Comparison of ENCODE assay signal across 2 cellular contexts in the genomic region with DNA sequence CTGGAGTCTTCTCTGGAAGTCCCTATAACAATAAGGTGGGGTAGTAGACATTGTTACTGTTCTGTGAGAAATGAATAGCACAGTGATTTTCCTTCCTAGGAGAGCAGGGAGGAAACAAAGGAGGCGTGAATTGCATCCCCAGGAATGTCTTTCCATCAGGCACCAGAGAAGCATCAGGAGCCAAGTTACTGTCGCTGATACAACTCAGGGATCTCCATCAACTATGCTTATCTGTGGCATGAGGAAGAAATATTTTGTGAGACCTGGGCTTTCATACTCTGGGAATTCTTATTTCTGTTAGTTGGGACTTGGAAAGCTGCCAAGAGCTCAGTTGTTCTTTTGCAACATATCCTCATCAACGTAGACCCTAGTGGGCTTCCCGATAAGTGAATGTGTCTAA.
TF ChIP-seq lines count a peak whose summit lies in the region.

No MANE protein-coding gene starts in this region.

TF ChIP-seq in GM23338, 12 proteins besides CTCF, POLR2A, EP300 and RAD21:
- TF ChIP-seq, protein P1, sequence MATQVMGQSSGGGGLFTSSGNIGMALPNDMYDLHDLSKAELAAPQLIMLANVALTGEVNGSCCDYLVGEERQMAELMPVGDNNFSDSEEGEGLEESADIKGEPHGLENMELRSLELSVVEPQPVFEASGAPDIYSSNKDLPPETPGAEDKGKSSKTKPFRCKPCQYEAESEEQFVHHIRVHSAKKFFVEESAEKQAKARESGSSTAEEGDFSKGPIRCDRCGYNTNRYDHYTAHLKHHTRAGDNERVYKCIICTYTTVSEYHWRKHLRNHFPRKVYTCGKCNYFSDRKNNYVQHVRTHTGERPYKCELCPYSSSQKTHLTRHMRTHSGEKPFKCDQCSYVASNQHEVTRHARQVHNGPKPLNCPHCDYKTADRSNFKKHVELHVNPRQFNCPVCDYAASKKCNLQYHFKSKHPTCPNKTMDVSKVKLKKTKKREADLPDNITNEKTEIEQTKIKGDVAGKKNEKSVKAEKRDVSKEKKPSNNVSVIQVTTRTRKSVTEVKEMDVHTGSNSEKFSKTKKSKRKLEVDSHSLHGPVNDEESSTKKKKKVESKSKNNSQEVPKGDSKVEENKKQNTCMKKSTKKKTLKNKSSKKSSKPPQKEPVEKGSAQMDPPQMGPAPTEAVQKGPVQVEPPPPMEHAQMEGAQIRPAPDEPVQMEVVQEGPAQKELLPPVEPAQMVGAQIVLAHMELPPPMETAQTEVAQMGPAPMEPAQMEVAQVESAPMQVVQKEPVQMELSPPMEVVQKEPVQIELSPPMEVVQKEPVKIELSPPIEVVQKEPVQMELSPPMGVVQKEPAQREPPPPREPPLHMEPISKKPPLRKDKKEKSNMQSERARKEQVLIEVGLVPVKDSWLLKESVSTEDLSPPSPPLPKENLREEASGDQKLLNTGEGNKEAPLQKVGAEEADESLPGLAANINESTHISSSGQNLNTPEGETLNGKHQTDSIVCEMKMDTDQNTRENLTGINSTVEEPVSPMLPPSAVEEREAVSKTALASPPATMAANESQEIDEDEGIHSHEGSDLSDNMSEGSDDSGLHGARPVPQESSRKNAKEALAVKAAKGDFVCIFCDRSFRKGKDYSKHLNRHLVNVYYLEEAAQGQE (IDR thresholded peaks at IDR 0.05; ENCODE audit: unreplicated experiment): no peak
- TF ChIP-seq, protein P2, sequence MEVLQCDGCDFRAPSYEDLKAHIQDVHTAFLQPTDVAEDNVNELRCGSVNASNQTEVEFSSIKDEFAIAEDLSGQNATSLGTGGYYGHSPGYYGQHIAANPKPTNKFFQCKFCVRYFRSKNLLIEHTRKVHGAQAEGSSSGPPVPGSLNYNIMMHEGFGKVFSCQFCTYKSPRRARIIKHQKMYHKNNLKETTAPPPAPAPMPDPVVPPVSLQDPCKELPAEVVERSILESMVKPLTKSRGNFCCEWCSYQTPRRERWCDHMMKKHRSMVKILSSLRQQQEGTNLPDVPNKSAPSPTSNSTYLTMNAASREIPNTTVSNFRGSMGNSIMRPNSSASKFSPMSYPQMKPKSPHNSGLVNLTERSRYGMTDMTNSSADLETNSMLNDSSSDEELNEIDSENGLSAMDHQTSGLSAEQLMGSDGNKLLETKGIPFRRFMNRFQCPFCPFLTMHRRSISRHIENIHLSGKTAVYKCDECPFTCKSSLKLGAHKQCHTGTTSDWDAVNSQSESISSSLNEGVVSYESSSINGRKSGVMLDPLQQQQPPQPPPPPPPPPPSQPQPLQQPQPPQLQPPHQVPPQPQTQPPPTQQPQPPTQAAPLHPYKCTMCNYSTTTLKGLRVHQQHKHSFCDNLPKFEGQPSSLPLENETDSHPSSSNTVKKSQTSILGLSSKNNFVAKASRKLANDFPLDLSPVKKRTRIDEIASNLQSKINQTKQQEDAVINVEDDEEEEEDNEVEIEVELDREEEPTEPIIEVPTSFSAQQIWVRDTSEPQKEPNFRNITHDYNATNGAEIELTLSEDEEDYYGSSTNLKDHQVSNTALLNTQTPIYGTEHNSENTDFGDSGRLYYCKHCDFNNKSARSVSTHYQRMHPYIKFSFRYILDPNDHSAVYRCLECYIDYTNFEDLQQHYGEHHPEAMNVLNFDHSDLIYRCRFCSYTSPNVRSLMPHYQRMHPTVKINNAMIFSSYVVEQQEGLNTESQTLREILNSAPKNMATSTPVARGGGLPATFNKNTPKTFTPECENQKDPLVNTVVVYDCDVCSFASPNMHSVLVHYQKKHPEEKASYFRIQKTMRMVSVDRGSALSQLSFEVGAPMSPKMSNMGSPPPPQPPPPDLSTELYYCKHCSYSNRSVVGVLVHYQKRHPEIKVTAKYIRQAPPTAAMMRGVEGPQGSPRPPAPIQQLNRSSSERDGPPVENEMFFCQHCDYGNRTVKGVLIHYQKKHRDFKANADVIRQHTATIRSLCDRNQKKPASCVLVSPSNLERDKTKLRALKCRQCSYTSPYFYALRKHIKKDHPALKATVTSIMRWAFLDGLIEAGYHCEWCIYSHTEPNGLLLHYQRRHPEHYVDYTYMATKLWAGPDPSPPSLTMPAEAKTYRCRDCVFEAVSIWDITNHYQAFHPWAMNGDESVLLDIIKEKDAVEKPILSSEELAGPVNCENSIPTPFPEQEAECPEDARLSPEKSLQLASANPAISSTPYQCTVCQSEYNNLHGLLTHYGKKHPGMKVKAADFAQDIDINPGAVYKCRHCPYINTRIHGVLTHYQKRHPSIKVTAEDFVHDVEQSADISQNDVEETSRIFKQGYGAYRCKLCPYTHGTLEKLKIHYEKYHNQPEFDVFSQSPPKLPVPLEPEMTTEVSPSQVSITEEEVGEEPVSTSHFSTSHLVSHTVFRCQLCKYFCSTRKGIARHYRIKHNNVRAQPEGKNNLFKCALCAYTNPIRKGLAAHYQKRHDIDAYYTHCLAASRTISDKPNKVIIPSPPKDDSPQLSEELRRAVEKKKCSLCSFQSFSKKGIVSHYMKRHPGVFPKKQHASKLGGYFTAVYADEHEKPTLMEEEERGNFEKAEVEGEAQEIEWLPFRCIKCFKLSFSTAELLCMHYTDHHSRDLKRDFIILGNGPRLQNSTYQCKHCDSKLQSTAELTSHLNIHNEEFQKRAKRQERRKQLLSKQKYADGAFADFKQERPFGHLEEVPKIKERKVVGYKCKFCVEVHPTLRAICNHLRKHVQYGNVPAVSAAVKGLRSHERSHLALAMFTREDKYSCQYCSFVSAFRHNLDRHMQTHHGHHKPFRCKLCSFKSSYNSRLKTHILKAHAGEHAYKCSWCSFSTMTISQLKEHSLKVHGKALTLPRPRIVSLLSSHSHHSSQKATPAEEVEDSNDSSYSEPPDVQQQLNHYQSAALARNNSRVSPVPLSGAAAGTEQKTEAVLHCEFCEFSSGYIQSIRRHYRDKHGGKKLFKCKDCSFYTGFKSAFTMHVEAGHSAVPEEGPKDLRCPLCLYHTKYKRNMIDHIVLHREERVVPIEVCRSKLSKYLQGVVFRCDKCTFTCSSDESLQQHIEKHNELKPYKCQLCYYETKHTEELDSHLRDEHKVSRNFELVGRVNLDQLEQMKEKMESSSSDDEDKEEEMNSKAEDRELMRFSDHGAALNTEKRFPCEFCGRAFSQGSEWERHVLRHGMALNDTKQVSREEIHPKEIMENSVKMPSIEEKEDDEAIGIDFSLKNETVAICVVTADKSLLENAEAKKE (CRISPR knock-in tag; IDR thresholded peaks at IDR 0.05): peak; percentile 82
TF ChIP-seq in GM23338: peak in this region for 1.

TF ChIP-seq in SK-N-SH treated with all-trans-retinoic acid at 6 μM for 48 hours, 23 proteins besides CTCF, POLR2A, EP300 and RAD21 (continued from another document):
- TF ChIP-seq, protein P3, sequence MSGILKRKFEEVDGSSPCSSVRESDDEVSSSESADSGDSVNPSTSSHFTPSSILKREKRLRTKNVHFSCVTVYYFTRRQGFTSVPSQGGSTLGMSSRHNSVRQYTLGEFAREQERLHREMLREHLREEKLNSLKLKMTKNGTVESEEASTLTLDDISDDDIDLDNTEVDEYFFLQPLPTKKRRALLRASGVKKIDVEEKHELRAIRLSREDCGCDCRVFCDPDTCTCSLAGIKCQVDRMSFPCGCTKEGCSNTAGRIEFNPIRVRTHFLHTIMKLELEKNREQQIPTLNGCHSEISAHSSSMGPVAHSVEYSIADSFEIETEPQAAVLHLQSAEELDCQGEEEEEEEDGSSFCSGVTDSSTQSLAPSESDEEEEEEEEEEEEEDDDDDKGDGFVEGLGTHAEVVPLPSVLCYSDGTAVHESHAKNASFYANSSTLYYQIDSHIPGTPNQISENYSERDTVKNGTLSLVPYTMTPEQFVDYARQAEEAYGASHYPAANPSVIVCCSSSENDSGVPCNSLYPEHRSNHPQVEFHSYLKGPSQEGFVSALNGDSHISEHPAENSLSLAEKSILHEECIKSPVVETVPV (CRISPR knock-in tag; IDR thresholded peaks at IDR 0.05): no peak
- TF ChIP-seq, protein P4, sequence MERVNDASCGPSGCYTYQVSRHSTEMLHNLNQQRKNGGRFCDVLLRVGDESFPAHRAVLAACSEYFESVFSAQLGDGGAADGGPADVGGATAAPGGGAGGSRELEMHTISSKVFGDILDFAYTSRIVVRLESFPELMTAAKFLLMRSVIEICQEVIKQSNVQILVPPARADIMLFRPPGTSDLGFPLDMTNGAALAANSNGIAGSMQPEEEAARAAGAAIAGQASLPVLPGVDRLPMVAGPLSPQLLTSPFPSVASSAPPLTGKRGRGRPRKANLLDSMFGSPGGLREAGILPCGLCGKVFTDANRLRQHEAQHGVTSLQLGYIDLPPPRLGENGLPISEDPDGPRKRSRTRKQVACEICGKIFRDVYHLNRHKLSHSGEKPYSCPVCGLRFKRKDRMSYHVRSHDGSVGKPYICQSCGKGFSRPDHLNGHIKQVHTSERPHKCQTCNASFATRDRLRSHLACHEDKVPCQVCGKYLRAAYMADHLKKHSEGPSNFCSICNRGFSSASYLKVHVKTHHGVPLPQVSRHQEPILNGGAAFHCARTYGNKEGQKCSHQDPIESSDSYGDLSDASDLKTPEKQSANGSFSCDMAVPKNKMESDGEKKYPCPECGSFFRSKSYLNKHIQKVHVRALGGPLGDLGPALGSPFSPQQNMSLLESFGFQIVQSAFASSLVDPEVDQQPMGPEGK (CRISPR knock-in tag; IDR thresholded peaks at IDR 0.05; ENCODE audit: borderline replicate concordance): no peak
- TF ChIP-seq, protein P5, sequence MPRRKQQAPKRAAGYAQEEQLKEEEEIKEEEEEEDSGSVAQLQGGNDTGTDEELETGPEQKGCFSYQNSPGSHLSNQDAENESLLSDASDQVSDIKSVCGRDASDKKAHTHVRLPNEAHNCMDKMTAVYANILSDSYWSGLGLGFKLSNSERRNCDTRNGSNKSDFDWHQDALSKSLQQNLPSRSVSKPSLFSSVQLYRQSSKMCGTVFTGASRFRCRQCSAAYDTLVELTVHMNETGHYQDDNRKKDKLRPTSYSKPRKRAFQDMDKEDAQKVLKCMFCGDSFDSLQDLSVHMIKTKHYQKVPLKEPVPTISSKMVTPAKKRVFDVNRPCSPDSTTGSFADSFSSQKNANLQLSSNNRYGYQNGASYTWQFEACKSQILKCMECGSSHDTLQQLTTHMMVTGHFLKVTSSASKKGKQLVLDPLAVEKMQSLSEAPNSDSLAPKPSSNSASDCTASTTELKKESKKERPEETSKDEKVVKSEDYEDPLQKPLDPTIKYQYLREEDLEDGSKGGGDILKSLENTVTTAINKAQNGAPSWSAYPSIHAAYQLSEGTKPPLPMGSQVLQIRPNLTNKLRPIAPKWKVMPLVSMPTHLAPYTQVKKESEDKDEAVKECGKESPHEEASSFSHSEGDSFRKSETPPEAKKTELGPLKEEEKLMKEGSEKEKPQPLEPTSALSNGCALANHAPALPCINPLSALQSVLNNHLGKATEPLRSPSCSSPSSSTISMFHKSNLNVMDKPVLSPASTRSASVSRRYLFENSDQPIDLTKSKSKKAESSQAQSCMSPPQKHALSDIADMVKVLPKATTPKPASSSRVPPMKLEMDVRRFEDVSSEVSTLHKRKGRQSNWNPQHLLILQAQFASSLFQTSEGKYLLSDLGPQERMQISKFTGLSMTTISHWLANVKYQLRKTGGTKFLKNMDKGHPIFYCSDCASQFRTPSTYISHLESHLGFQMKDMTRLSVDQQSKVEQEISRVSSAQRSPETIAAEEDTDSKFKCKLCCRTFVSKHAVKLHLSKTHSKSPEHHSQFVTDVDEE (CRISPR knock-in tag; IDR thresholded peaks at IDR 0.05): no peak
- TF ChIP-seq, protein P6, sequence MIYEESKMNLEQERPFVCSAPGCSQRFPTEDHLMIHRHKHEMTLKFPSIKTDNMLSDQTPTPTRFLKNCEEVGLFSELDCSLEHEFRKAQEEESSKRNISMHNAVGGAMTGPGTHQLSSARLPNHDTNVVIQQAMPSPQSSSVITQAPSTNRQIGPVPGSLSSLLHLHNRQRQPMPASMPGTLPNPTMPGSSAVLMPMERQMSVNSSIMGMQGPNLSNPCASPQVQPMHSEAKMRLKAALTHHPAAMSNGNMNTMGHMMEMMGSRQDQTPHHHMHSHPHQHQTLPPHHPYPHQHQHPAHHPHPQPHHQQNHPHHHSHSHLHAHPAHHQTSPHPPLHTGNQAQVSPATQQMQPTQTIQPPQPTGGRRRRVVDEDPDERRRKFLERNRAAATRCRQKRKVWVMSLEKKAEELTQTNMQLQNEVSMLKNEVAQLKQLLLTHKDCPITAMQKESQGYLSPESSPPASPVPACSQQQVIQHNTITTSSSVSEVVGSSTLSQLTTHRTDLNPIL (CRISPR knock-in tag; IDR thresholded peaks at IDR 0.05; ENCODE audit: low read depth): no peak
TF ChIP-seq in SK-N-SH treated with all-trans-retinoic acid at 6 μM for 48 hours: peak in this region for 1.
